22 cellular contexts compared by ENCODE assay signal in the genomic region with DNA sequence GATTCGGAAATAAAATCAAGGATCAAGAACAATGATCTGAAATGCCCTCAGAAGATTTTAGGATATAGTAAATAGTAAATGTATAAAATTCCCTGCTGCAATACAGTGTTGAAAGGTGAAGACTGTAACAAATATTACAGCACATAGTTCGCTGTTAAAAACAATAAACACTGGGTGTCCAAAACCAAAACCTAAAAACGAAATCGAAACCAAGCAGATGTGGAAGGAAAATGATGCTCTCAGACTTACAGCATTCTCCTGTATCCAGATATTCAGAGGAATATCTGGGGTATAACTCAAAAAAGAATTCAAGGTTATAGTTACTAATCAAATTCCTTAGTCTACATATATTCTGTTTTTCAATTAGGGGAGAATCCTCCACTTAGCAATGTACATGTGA.
DNase-seq lines count a peak whose midpoint lies in the region; ATAC-seq and TF ChIP-seq lines count a peak whose summit lies in the region.
"Had no signal": no experiment of that assay in that cellular context is flagged by ENCODE, and none has a peak within 500 bp of the region (broad histone marks: within the 10 kb centered on the region; RNA-seq: fewer than 3 reads in every experiment).

No MANE protein-coding gene starts in this region.

- DNase-seq in Calu3 (no peak), OCI-M1 (lab: John Stamatoyannopoulos, UW) (peak; percentile 82), lower lobe of right lung (no peak), 8988T (no peak), NCI-H1930 (lab: John Stamatoyannopoulos, UW) (no peak)
- no peak for DNase-seq in activated T-cell treated with anti-CD3 and anti-CD28 coated beads, Interleukin-2, amount 50 U/mL, for 1 hour
- DNase-seq: activated CD4-positive, alpha-beta T cell treated with anti-CD3 and anti-CD28 coated beads for 4 hours; activated naive CD8-positive, alpha-beta T cell treated with anti-CD3 and anti-CD28 coated beads for 36 hours; brain microvascular endothelial cell; HCEC 1CT; hippocampal formation; KG1; naive thymus-derived CD4-positive, alpha-beta T cell; NCI-H1417; NCI-H2171; NCI-H526 treated with DMSO at 0.1 percent for 48 hours; stimulated activated naive CD4-positive, alpha-beta T cell; tibial artery had no signal

- no peaks in the 10 kb centered on the region for H3K4me1 Mint-ChIP-seq in Calu3 (ENCODE audit: low read depth, unreplicated experiment)
- H3K4me1 Mint-ChIP-seq: activated naive CD8-positive, alpha-beta T cell treated with anti-CD3 and anti-CD28 coated beads for 36 hours; B cell; memory B cell; naive thymus-derived CD4-positive, alpha-beta T cell had no signal

- peak overlapping the region; percentile 62 for H3K27ac Mint-ChIP-seq in Calu3 (ENCODE audit: unreplicated experiment)
- H3K27ac Mint-ChIP-seq: activated naive CD8-positive, alpha-beta T cell treated with anti-CD3 and anti-CD28 coated beads for 36 hours; B cell; memory B cell; naive thymus-derived CD4-positive, alpha-beta T cell had no signal

- H3K36me3 ChIP-seq in lower lobe of right lung, result no peaks in the 10 kb centered on the region
- H3K36me3 ChIP-seq: brain microvascular endothelial cell, tibial artery had no signal

- no peaks in the 10 kb centered on the region for H3K4me1 ChIP-seq in lower lobe of right lung
- H3K4me1 ChIP-seq: tibial artery had no signal

- intact Hi-C loops in Calu3 (cut with micrococcal nuclease; ENCODE audit: unreplicated experiment), result no loop called here
- intact Hi-C loops in lower lobe of right lung (cut with DNase I), result no loop called here

- no peak overlapping the region for H3K27ac ChIP-seq in lower lobe of right lung
- H3K27ac ChIP-seq: brain microvascular endothelial cell, tibial artery had no signal

- TF ChIP-seq CTCF in Calu3 (IDR thresholded peaks at IDR 0.05; ENCODE audit: unreplicated experiment) (no peak), lower lobe of right lung (IDR thresholded peaks at IDR 0.05) (no peak)

- BruUV-seq in Calu3 (replicated peaks; lab: Mats Ljungman, UMichigan), result no TSS peak

- CTCF ChIA-PET in Calu3 (lab: Charles Lee), result no interaction called here

- H3K36me3 Mint-ChIP-seq in Calu3 (ENCODE audit: insufficient read depth, unreplicated experiment), result no peaks in the 10 kb centered on the region
- H3K36me3 Mint-ChIP-seq: activated naive CD8-positive, alpha-beta T cell treated with anti-CD3 and anti-CD28 coated beads for 36 hours; memory B cell; naive thymus-derived CD4-positive, alpha-beta T cell had no signal

- no peaks in the 10 kb centered on the region for H3K27me3 Mint-ChIP-seq in Calu3 (ENCODE audit: unreplicated experiment)
- H3K27me3 Mint-ChIP-seq: activated naive CD8-positive, alpha-beta T cell treated with anti-CD3 and anti-CD28 coated beads for 36 hours; B cell; memory B cell; naive thymus-derived CD4-positive, alpha-beta T cell had no signal

- H3K27me3 ChIP-seq in lower lobe of right lung (ENCODE audit: low read depth), result no peaks in the 10 kb centered on the region
- H3K27me3 ChIP-seq: brain microvascular endothelial cell, tibial artery had no signal

- peak overlapping the region; percentile 57 for H3K4me3 Mint-ChIP-seq in Calu3 (ENCODE audit: low read depth, unreplicated experiment)
- H3K4me3 Mint-ChIP-seq: activated naive CD8-positive, alpha-beta T cell treated with anti-CD3 and anti-CD28 coated beads for 36 hours; B cell; memory B cell; naive thymus-derived CD4-positive, alpha-beta T cell had no signal

- H3K4me3 ChIP-seq in lower lobe of right lung, result peak overlapping the region; percentile 0
- H3K4me3 ChIP-seq: tibial artery had no signal

- H3K9me3 Mint-ChIP-seq in Calu3 (ENCODE audit: low read depth, unreplicated experiment), result no peaks in the 10 kb centered on the region
- H3K9me3 Mint-ChIP-seq: memory B cell had no signal

- H3K9me3 ChIP-seq in lower lobe of right lung, result no peaks in the 10 kb centered on the region
- H3K9me3 ChIP-seq: tibial artery had no signal

- peak; percentile 49 for ATAC-seq in HG03432 (IDR thresholded peaks at IDR 0.05; ENCODE audit: unreplicated experiment)
- no peak for ATAC-seq in lower lobe of right lung
- no peak for ATAC-seq in HG02588 (IDR thresholded peaks at IDR 0.05; ENCODE audit: unreplicated experiment)
- ATAC-seq: naive thymus-derived CD4-positive, alpha-beta T cell had no signal
